Comparison of ENCODE assay signal across 1 cellular context in the genomic region with DNA sequence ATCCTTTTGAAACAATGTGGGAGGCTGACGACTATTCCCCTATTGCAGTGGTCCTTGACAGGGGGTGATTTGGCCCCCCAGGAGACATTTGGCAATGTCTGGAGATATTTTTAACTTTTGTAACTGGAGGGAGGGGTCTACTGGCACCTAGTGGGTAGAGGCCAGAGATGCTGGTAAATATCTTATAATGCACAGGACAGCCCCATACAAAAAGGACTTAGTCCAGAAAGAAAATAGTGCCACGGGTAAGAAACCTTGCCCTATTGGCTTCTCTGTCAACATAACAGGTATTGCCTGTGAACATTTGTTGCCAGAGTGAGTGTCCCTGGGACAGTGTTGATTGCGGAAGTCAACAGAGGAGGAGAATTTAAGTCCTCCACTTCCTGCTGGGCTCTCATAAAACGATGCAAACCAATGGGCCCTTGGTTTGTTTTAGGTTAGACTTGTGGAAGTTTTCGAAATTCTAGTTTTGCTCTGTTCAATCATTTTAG.
A peak's percentile ranks its signal among the peaks of the same experiment; 100 is the strongest.
TF ChIP-seq lines count a peak whose summit lies in the region.

No MANE protein-coding gene starts in this region.

TF ChIP-seq in HepG2, 621 proteins besides CTCF, POLR2A, EP300 and RAD21 (continued from another document):
- TF ChIP-seq, protein P1, sequence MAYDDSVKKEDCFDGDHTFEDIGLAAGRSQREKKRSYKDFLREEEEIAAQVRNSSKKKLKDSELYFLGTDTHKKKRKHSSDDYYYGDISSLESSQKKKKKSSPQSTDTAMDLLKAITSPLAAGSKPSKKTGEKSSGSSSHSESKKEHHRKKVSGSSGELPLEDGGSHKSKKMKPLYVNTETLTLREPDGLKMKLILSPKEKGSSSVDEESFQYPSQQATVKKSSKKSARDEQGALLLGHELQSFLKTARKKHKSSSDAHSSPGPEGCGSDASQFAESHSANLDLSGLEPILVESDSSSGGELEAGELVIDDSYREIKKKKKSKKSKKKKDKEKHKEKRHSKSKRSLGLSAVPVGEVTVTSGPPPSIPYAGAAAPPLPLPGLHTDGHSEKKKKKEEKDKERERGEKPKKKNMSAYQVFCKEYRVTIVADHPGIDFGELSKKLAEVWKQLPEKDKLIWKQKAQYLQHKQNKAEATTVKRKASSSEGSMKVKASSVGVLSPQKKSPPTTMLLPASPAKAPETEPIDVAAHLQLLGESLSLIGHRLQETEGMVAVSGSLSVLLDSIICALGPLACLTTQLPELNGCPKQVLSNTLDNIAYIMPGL (CRISPR knock-in tag; IDR thresholded peaks at IDR 0.05; ENCODE audit: borderline replicate concordance in 1 of 2, low read depth in 1 of 2) = 0 out of 4 replicates have a peak, but pooled peaks of 1 of the 2 experiments have one; percentile 33
- TF ChIP-seq, protein P2, sequence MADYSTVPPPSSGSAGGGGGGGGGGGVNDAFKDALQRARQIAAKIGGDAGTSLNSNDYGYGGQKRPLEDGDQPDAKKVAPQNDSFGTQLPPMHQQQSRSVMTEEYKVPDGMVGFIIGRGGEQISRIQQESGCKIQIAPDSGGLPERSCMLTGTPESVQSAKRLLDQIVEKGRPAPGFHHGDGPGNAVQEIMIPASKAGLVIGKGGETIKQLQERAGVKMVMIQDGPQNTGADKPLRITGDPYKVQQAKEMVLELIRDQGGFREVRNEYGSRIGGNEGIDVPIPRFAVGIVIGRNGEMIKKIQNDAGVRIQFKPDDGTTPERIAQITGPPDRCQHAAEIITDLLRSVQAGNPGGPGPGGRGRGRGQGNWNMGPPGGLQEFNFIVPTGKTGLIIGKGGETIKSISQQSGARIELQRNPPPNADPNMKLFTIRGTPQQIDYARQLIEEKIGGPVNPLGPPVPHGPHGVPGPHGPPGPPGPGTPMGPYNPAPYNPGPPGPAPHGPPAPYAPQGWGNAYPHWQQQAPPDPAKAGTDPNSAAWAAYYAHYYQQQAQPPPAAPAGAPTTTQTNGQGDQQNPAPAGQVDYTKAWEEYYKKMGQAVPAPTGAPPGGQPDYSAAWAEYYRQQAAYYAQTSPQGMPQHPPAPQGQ (CRISPR knock-in tag; IDR thresholded peaks at IDR 0.05; ENCODE audit: borderline replicate concordance) = no peak
- TF ChIP-seq GATA4 (IDR thresholded peaks at IDR 0.05; ENCODE audit: borderline replicate concordance, low read depth) (peak; percentile 24; the same call in 1 of the 2 replicates), SMAD3 (CRISPR knock-in tag; IDR thresholded peaks at IDR 0.05) (peak; percentile 51; the same call in 1 of the 2 replicates), KDM6A (CRISPR knock-in tag; IDR thresholded peaks at IDR 0.05; ENCODE audit: low read depth) (no peak; the same call in 1 of the 2 replicates), ZNF3 (CRISPR knock-in tag; IDR thresholded peaks at IDR 0.05) (no peak), NFYC (CRISPR knock-in tag; IDR thresholded peaks at IDR 0.05) (0 out of 2 replicates have a peak, but pooled peaks have one; percentile 14), ZMYM4 (CRISPR knock-in tag; IDR thresholded peaks at IDR 0.05) (peak; percentile 92), HNRNPLL (IDR thresholded peaks at IDR 0.05; ENCODE audit: low read depth, low read length, poor library complexity, severe bottlenecking) (no peak), ZFP1 (CRISPR knock-in tag; IDR thresholded peaks at IDR 0.05) (no peak), SOX6 (IDR thresholded peaks at IDR 0.05) (no peak), SOX6 (CRISPR knock-in tag; IDR thresholded peaks at IDR 0.05) (peak; percentile 80), ZNF749 (CRISPR knock-in tag; IDR thresholded peaks at IDR 0.05; ENCODE audit: borderline replicate concordance) (no peak), KDM5B (CRISPR knock-in tag; IDR thresholded peaks at IDR 0.05; ENCODE audit: borderline replicate concordance) (no peak)
- TF ChIP-seq, protein P3, sequence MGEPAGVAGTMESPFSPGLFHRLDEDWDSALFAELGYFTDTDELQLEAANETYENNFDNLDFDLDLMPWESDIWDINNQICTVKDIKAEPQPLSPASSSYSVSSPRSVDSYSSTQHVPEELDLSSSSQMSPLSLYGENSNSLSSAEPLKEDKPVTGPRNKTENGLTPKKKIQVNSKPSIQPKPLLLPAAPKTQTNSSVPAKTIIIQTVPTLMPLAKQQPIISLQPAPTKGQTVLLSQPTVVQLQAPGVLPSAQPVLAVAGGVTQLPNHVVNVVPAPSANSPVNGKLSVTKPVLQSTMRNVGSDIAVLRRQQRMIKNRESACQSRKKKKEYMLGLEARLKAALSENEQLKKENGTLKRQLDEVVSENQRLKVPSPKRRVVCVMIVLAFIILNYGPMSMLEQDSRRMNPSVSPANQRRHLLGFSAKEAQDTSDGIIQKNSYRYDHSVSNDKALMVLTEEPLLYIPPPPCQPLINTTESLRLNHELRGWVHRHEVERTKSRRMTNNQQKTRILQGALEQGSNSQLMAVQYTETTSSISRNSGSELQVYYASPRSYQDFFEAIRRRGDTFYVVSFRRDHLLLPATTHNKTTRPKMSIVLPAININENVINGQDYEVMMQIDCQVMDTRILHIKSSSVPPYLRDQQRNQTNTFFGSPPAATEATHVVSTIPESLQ (CRISPR knock-in tag; conservative IDR thresholded peaks at IDR 0.05) = no peak
- TF ChIP-seq, protein P4, sequence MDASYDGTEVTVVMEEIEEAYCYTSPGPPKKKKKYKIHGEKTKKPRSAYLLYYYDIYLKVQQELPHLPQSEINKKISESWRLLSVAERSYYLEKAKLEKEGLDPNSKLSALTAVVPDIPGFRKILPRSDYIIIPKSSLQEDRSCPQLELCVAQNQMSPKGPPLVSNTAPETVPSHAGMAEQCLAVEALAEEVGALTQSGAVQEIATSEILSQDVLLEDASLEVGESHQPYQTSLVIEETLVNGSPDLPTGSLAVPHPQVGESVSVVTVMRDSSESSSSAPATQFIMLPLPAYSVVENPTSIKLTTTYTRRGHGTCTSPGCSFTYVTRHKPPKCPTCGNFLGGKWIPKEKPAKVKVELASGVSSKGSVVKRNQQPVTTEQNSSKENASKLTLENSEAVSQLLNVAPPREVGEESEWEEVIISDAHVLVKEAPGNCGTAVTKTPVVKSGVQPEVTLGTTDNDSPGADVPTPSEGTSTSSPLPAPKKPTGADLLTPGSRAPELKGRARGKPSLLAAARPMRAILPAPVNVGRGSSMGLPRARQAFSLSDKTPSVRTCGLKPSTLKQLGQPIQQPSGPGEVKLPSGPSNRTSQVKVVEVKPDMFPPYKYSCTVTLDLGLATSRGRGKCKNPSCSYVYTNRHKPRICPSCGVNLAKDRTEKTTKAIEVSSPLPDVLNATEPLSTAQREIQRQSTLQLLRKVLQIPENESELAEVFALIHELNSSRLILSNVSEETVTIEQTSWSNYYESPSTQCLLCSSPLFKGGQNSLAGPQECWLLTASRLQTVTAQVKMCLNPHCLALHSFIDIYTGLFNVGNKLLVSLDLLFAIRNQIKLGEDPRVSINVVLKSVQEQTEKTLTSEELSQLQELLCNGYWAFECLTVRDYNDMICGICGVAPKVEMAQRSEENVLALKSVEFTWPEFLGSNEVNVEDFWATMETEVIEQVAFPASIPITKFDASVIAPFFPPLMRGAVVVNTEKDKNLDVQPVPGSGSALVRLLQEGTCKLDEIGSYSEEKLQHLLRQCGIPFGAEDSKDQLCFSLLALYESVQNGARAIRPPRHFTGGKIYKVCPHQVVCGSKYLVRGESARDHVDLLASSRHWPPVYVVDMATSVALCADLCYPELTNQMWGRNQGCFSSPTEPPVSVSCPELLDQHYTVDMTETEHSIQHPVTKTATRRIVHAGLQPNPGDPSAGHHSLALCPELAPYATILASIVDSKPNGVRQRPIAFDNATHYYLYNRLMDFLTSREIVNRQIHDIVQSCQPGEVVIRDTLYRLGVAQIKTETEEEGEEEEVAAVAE (CRISPR knock-in tag; IDR thresholded peaks at IDR 0.05; ENCODE audit: borderline replicate concordance) = peak; percentile 82
- TF ChIP-seq, protein P5, sequence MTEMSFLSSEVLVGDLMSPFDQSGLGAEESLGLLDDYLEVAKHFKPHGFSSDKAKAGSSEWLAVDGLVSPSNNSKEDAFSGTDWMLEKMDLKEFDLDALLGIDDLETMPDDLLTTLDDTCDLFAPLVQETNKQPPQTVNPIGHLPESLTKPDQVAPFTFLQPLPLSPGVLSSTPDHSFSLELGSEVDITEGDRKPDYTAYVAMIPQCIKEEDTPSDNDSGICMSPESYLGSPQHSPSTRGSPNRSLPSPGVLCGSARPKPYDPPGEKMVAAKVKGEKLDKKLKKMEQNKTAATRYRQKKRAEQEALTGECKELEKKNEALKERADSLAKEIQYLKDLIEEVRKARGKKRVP (CRISPR knock-in tag; IDR thresholded peaks at IDR 0.05) = 0 out of 4 replicates have a peak, but pooled peaks of 1 of the 2 experiments have one; percentile 62
- TF ChIP-seq, protein P6, sequence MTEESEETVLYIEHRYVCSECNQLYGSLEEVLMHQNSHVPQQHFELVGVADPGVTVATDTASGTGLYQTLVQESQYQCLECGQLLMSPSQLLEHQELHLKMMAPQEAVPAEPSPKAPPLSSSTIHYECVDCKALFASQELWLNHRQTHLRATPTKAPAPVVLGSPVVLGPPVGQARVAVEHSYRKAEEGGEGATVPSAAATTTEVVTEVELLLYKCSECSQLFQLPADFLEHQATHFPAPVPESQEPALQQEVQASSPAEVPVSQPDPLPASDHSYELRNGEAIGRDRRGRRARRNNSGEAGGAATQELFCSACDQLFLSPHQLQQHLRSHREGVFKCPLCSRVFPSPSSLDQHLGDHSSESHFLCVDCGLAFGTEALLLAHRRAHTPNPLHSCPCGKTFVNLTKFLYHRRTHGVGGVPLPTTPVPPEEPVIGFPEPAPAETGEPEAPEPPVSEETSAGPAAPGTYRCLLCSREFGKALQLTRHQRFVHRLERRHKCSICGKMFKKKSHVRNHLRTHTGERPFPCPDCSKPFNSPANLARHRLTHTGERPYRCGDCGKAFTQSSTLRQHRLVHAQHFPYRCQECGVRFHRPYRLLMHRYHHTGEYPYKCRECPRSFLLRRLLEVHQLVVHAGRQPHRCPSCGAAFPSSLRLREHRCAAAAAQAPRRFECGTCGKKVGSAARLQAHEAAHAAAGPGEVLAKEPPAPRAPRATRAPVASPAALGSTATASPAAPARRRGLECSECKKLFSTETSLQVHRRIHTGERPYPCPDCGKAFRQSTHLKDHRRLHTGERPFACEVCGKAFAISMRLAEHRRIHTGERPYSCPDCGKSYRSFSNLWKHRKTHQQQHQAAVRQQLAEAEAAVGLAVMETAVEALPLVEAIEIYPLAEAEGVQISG (CRISPR knock-in tag; IDR thresholded peaks at IDR 0.05) = peak; percentile 30; the same call in 1 of the 2 replicates
TF ChIP-seq in HepG2: peak in this region for 129.
